13 cellular contexts compared by ENCODE assay signal in the genomic region with DNA sequence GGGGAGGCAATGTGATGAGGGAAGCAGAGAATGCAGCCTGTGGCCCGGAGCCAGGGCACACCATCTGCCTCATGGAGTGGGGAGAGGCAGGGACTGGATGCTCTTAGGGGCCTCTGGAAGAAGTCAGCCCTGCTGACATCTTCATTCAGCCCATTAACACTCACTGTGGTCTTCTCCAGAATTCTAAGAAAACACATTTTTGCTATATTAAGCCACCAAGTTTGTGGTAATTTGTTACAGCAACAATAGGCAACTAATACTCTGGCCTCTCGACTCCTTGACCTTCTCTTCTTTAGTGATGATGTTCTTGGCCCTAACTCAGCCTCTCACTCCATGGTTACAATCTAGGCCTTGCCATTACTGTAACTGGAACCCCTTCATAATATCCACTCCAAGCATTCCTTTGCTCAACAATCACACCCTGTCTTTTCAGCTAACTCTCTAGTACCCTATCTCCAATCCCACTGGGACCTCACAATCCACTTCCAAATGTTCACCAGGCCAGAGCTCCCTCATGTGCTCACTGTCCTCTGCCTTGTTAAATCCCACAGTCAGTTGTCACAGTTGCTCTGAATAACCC.
DNase-seq lines count a peak whose midpoint lies in the region; ATAC-seq, FAIRE-seq and TF ChIP-seq lines count a peak whose summit lies in the region.
"Had no signal": no experiment of that assay in that cellular context is flagged by ENCODE, and none has a peak within 500 bp of the region (broad histone marks: within the 10 kb centered on the region; RNA-seq: fewer than 3 reads in every experiment).

No MANE protein-coding gene starts in this region.

- no peaks in the 10 kb centered on the region for H3K9me3 Mint-ChIP-seq in activated CD8-positive, alpha-beta T cell treated with anti-CD3 and anti-CD28 coated beads for 36 hours
- H3K9me3 Mint-ChIP-seq: activated T-helper 17 cell treated with anti-CD3 and anti-CD28 coated beads, Interleukin-2, amount 50 U/mL, for 72 hours had no signal

- 72% methylated on average over 2 of the region's 2 CpGs for WGBS in suprapubic skin

- peak overlapping the region; percentile 62 for H3K27ac ChIP-seq in suprapubic skin

- H3K36me3 ChIP-seq in suprapubic skin = no peaks in the 10 kb centered on the region

- peaks cover 34% of the 10 kb centered on the region for H3K4me1 ChIP-seq in suprapubic skin

- H3K27me3 Mint-ChIP-seq in activated CD8-positive, alpha-beta T cell treated with anti-CD3 and anti-CD28 coated beads for 36 hours = no peaks in the 10 kb centered on the region
- H3K27me3 Mint-ChIP-seq: activated T-helper 17 cell treated with anti-CD3 and anti-CD28 coated beads, Interleukin-2, amount 50 U/mL, for 72 hours had no signal

- peaks cover 5% of the 10 kb centered on the region for H3K36me3 Mint-ChIP-seq in activated CD8-positive, alpha-beta T cell treated with anti-CD3 and anti-CD28 coated beads for 36 hours (ENCODE audit: low read depth)

- no peak overlapping the region for H3K27ac Mint-ChIP-seq in activated CD8-positive, alpha-beta T cell treated with anti-CD3 and anti-CD28 coated beads for 36 hours
- H3K27ac Mint-ChIP-seq: activated T-helper 17 cell treated with anti-CD3 and anti-CD28 coated beads, Interleukin-2, amount 50 U/mL, for 72 hours had no signal

- DNase-seq in GM12891 (ENCODE audit: insufficient read length, low spot score) (no peak), foreskin melanocyte (peak; percentile 50), suprapubic skin (ENCODE audit: low spot score in 2 of 2) (no peak), amygdala (lab: John Stamatoyannopoulos, UW) (no peak), NCI-H82 (lab: John Stamatoyannopoulos, UW) (no peak)
- no peak for DNase-seq in activated CD8-positive, alpha-beta T cell treated with anti-CD3 and anti-CD28 coated beads for 36 hours
- DNase-seq: DMS79, MM.1S, NCI-H510A treated with DMSO at 0.1 percent for 48 hours, SIG-M5 had no signal

- no peak for TF ChIP-seq EP300 in suprapubic skin (IDR thresholded peaks at IDR 0.05)

- POLR2A ChIA-PET in activated CD8-positive, alpha-beta T cell treated with anti-CD3 and anti-CD28 coated beads for 36 hours (lab: Charles Lee) = interaction anchor here (0.6 kb wide), 2 partner anchors 16 to 425 kb away, joined by 3 read pairs; no protein-coding TSS in a partner anchor

- CTCF ChIA-PET in activated CD8-positive, alpha-beta T cell treated with anti-CD3 and anti-CD28 coated beads for 36 hours (lab: Charles Lee) = no interaction called here

- H3K4me3 Mint-ChIP-seq in activated CD8-positive, alpha-beta T cell treated with anti-CD3 and anti-CD28 coated beads for 36 hours = no peak overlapping the region
- H3K4me3 Mint-ChIP-seq: activated T-helper 17 cell treated with anti-CD3 and anti-CD28 coated beads, Interleukin-2, amount 50 U/mL, for 72 hours had no signal

- FAIRE-seq in GM12891 (lab: Jason Lieb, UNC) = peak; percentile 20

- peaks cover 7% of the 10 kb centered on the region for H3K4me1 Mint-ChIP-seq in activated CD8-positive, alpha-beta T cell treated with anti-CD3 and anti-CD28 coated beads for 36 hours (ENCODE audit: low read depth)

- no peaks in the 10 kb centered on the region for H3K9me3 ChIP-seq in suprapubic skin

- H3K27me3 ChIP-seq in suprapubic skin = no peaks in the 10 kb centered on the region

- no peak for TF ChIP-seq CTCF in suprapubic skin (IDR thresholded peaks at IDR 0.05)
- no peak for TF ChIP-seq CTCF in activated CD8-positive, alpha-beta T cell treated with anti-CD3 and anti-CD28 coated beads for 36 hours (IDR thresholded peaks at IDR 0.05)

- no peak for TF ChIP-seq POLR2A in GM12891 (IDR thresholded peaks at IDR 0.05; ENCODE audit: low read depth, low read length)
- TF ChIP-seq POLR2A in suprapubic skin (IDR thresholded peaks at IDR 0.05) = no peak

- intact Hi-C loops in activated CD8-positive, alpha-beta T cell treated with anti-CD3 and anti-CD28 coated beads for 36 hours (cut with micrococcal nuclease) = no loop called here

- no peak overlapping the region for H3K4me3 ChIP-seq in suprapubic skin

- ATAC-seq in SK-N-SH treated with all-trans-retinoic acid at 6 μM for 48 hours = peak; percentile 70
- ATAC-seq in activated CD8-positive, alpha-beta T cell treated with anti-CD3 and anti-CD28 coated beads for 36 hours = no peak
- ATAC-seq in GM18858 (IDR thresholded peaks at IDR 0.05; ENCODE audit: unreplicated experiment) = no peak
- ATAC-seq: activated T-helper 17 cell treated with anti-CD3 and anti-CD28 coated beads, Interleukin-2, amount 50 U/mL, for 72 hours had no signal

TF ChIP-seq in GM12891, 5 proteins besides CTCF, POLR2A, EP300 and RAD21:
- no peak for TF ChIP-seq POU2F2 (IDR thresholded peaks at IDR 0.05; ENCODE audit: low read depth, low read length)
- no peak for TF ChIP-seq PAX5 (IDR thresholded peaks at IDR 0.05; ENCODE audit: insufficient read depth, low read length, severe bottlenecking)
- TF ChIP-seq POLR2AphosphoS5 (IDR thresholded peaks at IDR 0.05; ENCODE audit: low read depth, low read length) = no peak
- no peak for TF ChIP-seq TAF1 (IDR thresholded peaks at IDR 0.05; ENCODE audit: low read depth, low read length)
- TF ChIP-seq SPI1 (IDR thresholded peaks at IDR 0.05; ENCODE audit: low read depth, low read length) = no peak

TF ChIP-seq in SK-N-SH treated with all-trans-retinoic acid at 6 μM for 48 hours, 23 proteins besides CTCF, POLR2A, EP300 and RAD21:
- TF ChIP-seq CREB5 (CRISPR knock-in tag; IDR thresholded peaks at IDR 0.05; ENCODE audit: low read depth) (no peak), ISL1 (CRISPR knock-in tag; IDR thresholded peaks at IDR 0.05) (no peak), POU6F1 (CRISPR knock-in tag; IDR thresholded peaks at IDR 0.05; ENCODE audit: borderline replicate concordance, low read depth) (no peak), TCF4 (CRISPR knock-in tag; IDR thresholded peaks at IDR 0.05; ENCODE audit: borderline replicate concordance) (no peak), ZC3H10 (CRISPR knock-in tag; IDR thresholded peaks at IDR 0.05) (no peak), SNAI2 (CRISPR knock-in tag; IDR thresholded peaks at IDR 0.05) (no peak), OSR1 (CRISPR knock-in tag; IDR thresholded peaks at IDR 0.05) (no peak), ZNF565 (CRISPR knock-in tag; conservative IDR thresholded peaks at IDR 0.05; ENCODE audit: low read depth) (no peak)
